ENCODE assay signal across 8 cellular contexts in genomic region chr16:14286381-14287230, GRCh38.
DNase-seq lines count a peak whose midpoint lies in the region; ATAC-seq lines count a peak whose summit lies in the region.

No MANE protein-coding gene starts in this region.

- H3K9me3 Mint-ChIP-seq in T-helper 1 cell treated with Interleukin-12 subunit alpha and Interleukin-12 subunit beta and Interleukin-4 antibody, amounts not matched to agents 30 μg/mL and 1 μg/mL, for 36 hours = peaks cover 16% of the 10 kb centered on the region
- H3K9me3 Mint-ChIP-seq in naive thymus-derived CD4-positive, alpha-beta T cell = peaks cover 4 to 41% (median 12%) of the 10 kb centered on the region in 11 donors

- peaks cover 0 to 9% (median 0%) of the 10 kb centered on the region in 3 experiments for H3K9me3 ChIP-seq in naive thymus-derived CD4-positive, alpha-beta T cell (ENCODE audit: control insufficient read depth in 2 of 3, low read length in 3 of 3)

- H3K4me3 Mint-ChIP-seq in T-helper 1 cell treated with Interleukin-12 subunit alpha and Interleukin-12 subunit beta and Interleukin-4 antibody, amounts not matched to agents 30 μg/mL and 1 μg/mL, for 36 hours = peak overlapping the region; percentile 59
- peak overlapping the region; percentile 66 to 96 (median 88) for H3K4me3 Mint-ChIP-seq in naive thymus-derived CD4-positive, alpha-beta T cell

- H3K4me1 ChIP-seq in naive thymus-derived CD4-positive, alpha-beta T cell (ENCODE audit: control insufficient read depth in 2 of 2, insufficient read depth in 2 of 2, low read length in 2 of 2) = peaks cover 0 to 3% of the 10 kb centered on the region in 2 donors

- intact Hi-C loops in naive thymus-derived CD4-positive, alpha-beta T cell (cut with micrococcal nuclease) = loop anchor here in 1 of 2 donors (1.0 to 10.0 kb wide), 2 partner anchors 15 to 92 kb away; no protein-coding TSS in a partner anchor

- peak; percentile 59 for DNase-seq in H7
- peak; percentile 27 for DNase-seq in epidermal melanocyte (ENCODE audit: insufficient read length, low spot score)
- peak in 5 of 9 donors; percentile 33 to 52 (median 45) for DNase-seq in naive thymus-derived CD4-positive, alpha-beta T cell
- no peak for DNase-seq in SK-N-DZ (ENCODE audit: low spot score)

- peaks cover 5% of the 10 kb centered on the region for H3K36me3 Mint-ChIP-seq in T-helper 1 cell treated with Interleukin-12 subunit alpha and Interleukin-12 subunit beta and Interleukin-4 antibody, amounts not matched to agents 30 μg/mL and 1 μg/mL, for 36 hours (ENCODE audit: low read depth)
- peaks cover 0 to 4% (median 2%) of the 10 kb centered on the region in 5 donors for H3K36me3 Mint-ChIP-seq in naive thymus-derived CD4-positive, alpha-beta T cell

- peak; percentile 19 for ATAC-seq in naive thymus-derived CD4-positive, alpha-beta T cell
- ATAC-seq in GM18502 (IDR thresholded peaks at IDR 0.05; ENCODE audit: poor library complexity, unreplicated experiment) = no peak
- ATAC-seq in GM19463 (IDR thresholded peaks at IDR 0.05; ENCODE audit: unreplicated experiment) = no peak

- peak overlapping the region; percentile 69 for H3K27ac ChIP-seq in naive thymus-derived CD4-positive, alpha-beta T cell (ENCODE audit: low read depth, low read length)

- CTCF ChIA-PET in naive thymus-derived CD4-positive, alpha-beta T cell (lab: Charles Lee) = interaction anchor here (0.9 to 3.0 kb wide), 3 partner anchors 21 to 367 kb away, joined by 3 to 17 read pairs (median 3); partner anchors contain the start of gene ERCC4

- no peaks in the 10 kb centered on the region for H3K27me3 ChIP-seq in H7 (ENCODE audit: control insufficient read depth, insufficient read depth, low read length)
- H3K27me3 ChIP-seq in naive thymus-derived CD4-positive, alpha-beta T cell (ENCODE audit: control insufficient read depth in 2 of 2, insufficient read depth in 2 of 2, low read length in 2 of 2) = no peaks in the 10 kb centered on the region

- POLR2A ChIA-PET in naive thymus-derived CD4-positive, alpha-beta T cell (lab: Charles Lee) = interaction anchor here (0.8 to 2.7 kb wide), 6 partner anchors 8 to 346 kb away, joined by 3 to 18 read pairs (median 7); partner anchors contain the start of gene PARN

- peaks cover 5% of the 10 kb centered on the region for H3K27me3 Mint-ChIP-seq in T-helper 1 cell treated with Interleukin-12 subunit alpha and Interleukin-12 subunit beta and Interleukin-4 antibody, amounts not matched to agents 30 μg/mL and 1 μg/mL, for 36 hours (ENCODE audit: low read depth)
- H3K27me3 Mint-ChIP-seq in naive thymus-derived CD4-positive, alpha-beta T cell = peaks cover 0 to 3% (median 0%) of the 10 kb centered on the region in 5 donors

- peaks cover 13% of the 10 kb centered on the region for H3K4me1 Mint-ChIP-seq in T-helper 1 cell treated with Interleukin-12 subunit alpha and Interleukin-12 subunit beta and Interleukin-4 antibody, amounts not matched to agents 30 μg/mL and 1 μg/mL, for 36 hours (ENCODE audit: low read depth)
- H3K4me1 Mint-ChIP-seq in naive thymus-derived CD4-positive, alpha-beta T cell = peaks cover 2 to 32% (median 19%) of the 10 kb centered on the region in 7 donors

- peak overlapping the region; percentile 25; the same call in 1 of the 2 replicates for H3K4me3 ChIP-seq in GM08714 (ENCODE audit: low read length)
- H3K4me3 ChIP-seq in H7 (ENCODE audit: insufficient read depth, low read depth, low read length) = peak overlapping the region; percentile 62
- peak overlapping the region; percentile 67 for H3K4me3 ChIP-seq in naive thymus-derived CD4-positive, alpha-beta T cell (ENCODE audit: low read length)

- no peaks in the 10 kb centered on the region for H3K36me3 ChIP-seq in H7 (replicated peaks; ENCODE audit: control insufficient read depth, insufficient read depth, low read length)
- H3K36me3 ChIP-seq in naive thymus-derived CD4-positive, alpha-beta T cell (ENCODE audit: control insufficient read depth in 2 of 3, insufficient read depth in 3 of 3, low read length in 3 of 3) = peaks cover 0 to 4% (median 0%) of the 10 kb centered on the region in 3 experiments

- peak overlapping the region; percentile 55 for H3K27ac Mint-ChIP-seq in T-helper 1 cell treated with Interleukin-12 subunit alpha and Interleukin-12 subunit beta and Interleukin-4 antibody, amounts not matched to agents 30 μg/mL and 1 μg/mL, for 36 hours
- H3K27ac Mint-ChIP-seq in naive thymus-derived CD4-positive, alpha-beta T cell = peak overlapping the region; percentile 83 to 97 (median 90)
